23 cellular contexts compared by ENCODE assay signal in genomic region chr20:41111578-41111951, GRCh38. TPM values are rescaled to one million over a fixed set of nuclear protein-coding genes. Genes with fewer than 3 reads are reported as not detected.
DNase-seq lines count a peak whose midpoint lies in the region; FAIRE-seq and TF ChIP-seq lines count a peak whose summit lies in the region.
"Had no signal": no experiment of that assay in that cellular context is flagged by ENCODE, and none has a peak within 500 bp of the region (broad histone marks: within the 10 kb centered on the region; RNA-seq: fewer than 3 reads in every experiment).

No MANE protein-coding gene starts in this region.

- peak; percentile 15 for FAIRE-seq in GM18507 (lab: Jason Lieb, UNC)
- no peak for FAIRE-seq in kidney (lab: Jason Lieb, UNC)
- FAIRE-seq: A204.1, colon, endometrium, K562 had no signal

- no peak overlapping the region for H3K27ac ChIP-seq in CD8-positive, alpha-beta memory T cell (ENCODE audit: low read depth, low read length)
- no peak overlapping the region for H3K27ac ChIP-seq in kidney (ENCODE audit: low read depth in 2 of 2, low read length in 2 of 2)
- H3K27ac ChIP-seq: body of pancreas, left lung, vagina had no signal

- H3K4me1 ChIP-seq in HAP-1 (peaks cover 6% of the 10 kb centered on the region; the same call in 1 of the 2 replicates), kidney (ENCODE audit: control insufficient read depth in 1 of 2, insufficient read depth in 1 of 2, low read depth in 1 of 2, low read length in 2 of 2) (no peaks in the 10 kb centered on the region)
- no peaks in the 10 kb centered on the region for H3K4me1 ChIP-seq in CD8-positive, alpha-beta memory T cell (ENCODE audit: insufficient read depth, low read length)
- H3K4me1 ChIP-seq: body of pancreas, left lung, vagina had no signal

- H3K36me3 Mint-ChIP-seq in activated CD4-positive, alpha-beta T cell treated with anti-CD3 and anti-CD28 coated beads, Interleukin-2, amount 10 ng/mL, durations not matched to agents 24 days and 14 days (ENCODE audit: low read depth) = peaks cover 73% of the 10 kb centered on the region
- peaks cover 87% of the 10 kb centered on the region for H3K36me3 Mint-ChIP-seq in brain
- peaks cover 91% of the 10 kb centered on the region for H3K36me3 Mint-ChIP-seq in nephron progenitor cell (ENCODE audit: low read depth)
- peaks cover 0 to 85% (median 30%) of the 10 kb centered on the region in 3 donors for H3K36me3 Mint-ChIP-seq in CD8-positive, alpha-beta memory T cell

- intact Hi-C loops in activated CD4-positive, alpha-beta T cell treated with anti-CD3 and anti-CD28 coated beads, Interleukin-2, amount 10 ng/mL, durations not matched to agents 24 days and 14 days (cut with micrococcal nuclease) = no loop called here
- intact Hi-C loops in kidney (cut with DNase I) = no loop called here

- TF ChIP-seq CTCF in brain (conservative IDR thresholded peaks at IDR 0.05) (no peak), nephron progenitor cell (IDR thresholded peaks at IDR 0.05) (no peak), kidney (IDR thresholded peaks at IDR 0.05; ENCODE audit: borderline replicate concordance, extremely low read depth, insufficient read depth) (no peak)

- peak overlapping the region; percentile 27 for H3K27ac Mint-ChIP-seq in activated CD4-positive, alpha-beta T cell treated with anti-CD3 and anti-CD28 coated beads, Interleukin-2, amount 10 ng/mL, durations not matched to agents 24 days and 14 days
- H3K27ac Mint-ChIP-seq in brain (peak overlapping the region in 3 of 5 experiments; percentile 49 to 79 (median 51)), nephron progenitor cell (peak overlapping the region; percentile 40)
- H3K27ac Mint-ChIP-seq in CD8-positive, alpha-beta memory T cell = peak overlapping the region in 2 of 8 donors; percentile 14 to 82

- no peak overlapping the region for H3K9ac ChIP-seq in kidney (ENCODE audit: low read length in 2 of 2)

- CTCF ChIA-PET in CD8-positive, alpha-beta memory T cell (lab: Charles Lee) = interaction anchor here (1.3 to 2.5 kb wide), 2 partner anchors 17 to 24 kb away, joined by 4 to 8 read pairs; no protein-coding TSS in a partner anchor

- in situ Hi-C loops in HAP-1 (cut with MboI; ENCODE audit: low sequenced_read_pairs) = no loop called here

- POLR2A ChIA-PET in CD8-positive, alpha-beta memory T cell (lab: Charles Lee) = interaction anchor here (0.5 kb wide), 1 partner anchor 115 kb away, joined by 3 read pairs; no protein-coding TSS in a partner anchor

- H3K4me3 Mint-ChIP-seq in activated CD4-positive, alpha-beta T cell treated with anti-CD3 and anti-CD28 coated beads, Interleukin-2, amount 10 ng/mL, durations not matched to agents 24 days and 14 days = no peak overlapping the region
- H3K4me3 Mint-ChIP-seq in brain (no peak overlapping the region), nephron progenitor cell (no peak overlapping the region)
- H3K4me3 Mint-ChIP-seq in CD8-positive, alpha-beta memory T cell = no peak overlapping the region
- H3K4me3 Mint-ChIP-seq: activated T-cell treated with anti-CD3 and anti-CD28 coated beads, Interleukin-2, amount 50 U/mL, for 4 hours had no signal

- H3K36me3 ChIP-seq in HAP-1 (replicated peaks) (peaks cover 62% of the 10 kb centered on the region), kidney (ENCODE audit: control insufficient read depth in 1 of 2, insufficient read depth in 2 of 2, low read length in 2 of 2) (peaks cover 35 to 40% of the 10 kb centered on the region in 2 donors)
- peaks cover 65% of the 10 kb centered on the region for H3K36me3 ChIP-seq in CD8-positive, alpha-beta memory T cell (ENCODE audit: insufficient read depth, low read length)

- H3K4me3 ChIP-seq in HAP-1 (no peak overlapping the region), kidney (ENCODE audit: low read length in 2 of 2) (no peak overlapping the region)
- no peak overlapping the region for H3K4me3 ChIP-seq in CD8-positive, alpha-beta memory T cell (ENCODE audit: low read length)
- H3K4me3 ChIP-seq: body of pancreas, K562, left lung, mucosa of descending colon, vagina had no signal

- DNase-seq in activated CD4-positive, alpha-beta T cell treated with anti-CD3 and anti-CD28 coated beads, Interleukin-2, amount 10 ng/mL, durations not matched to agents 24 days and 14 days = no peak
- no peak for DNase-seq in activated CD4-positive, alpha-beta T cell treated with anti-CD3 and anti-CD28 coated beads, Interleukin-2, amount 50 U/mL, for 48 hours
- DNase-seq in GM18507 (ENCODE audit: extremely low spot score, insufficient read length, low read depth) (no peak), nephron progenitor cell (no peak), HAP-1 (ENCODE audit: low spot score in 2 of 2) (no peak), kidney (no peak)
- DNase-seq in CD8-positive, alpha-beta memory T cell = no peak
- DNase-seq: activated naive CD4-positive, alpha-beta T cell treated with anti-CD3 and anti-CD28 coated beads, Interleukin-2, amount 50 U/mL, for 16 hours; activated T-cell treated with anti-CD3 and anti-CD28 coated beads, Interleukin-2, amount 50 U/mL, for 4 hours; body of pancreas; left lung; mucosa of descending colon; NCI-H146; NCI-H774; SHP77 treated with DMSO at 0.1 percent for 48 hours; stimulated activated CD4-positive, alpha-beta T cell treated with anti-CD3 and anti-CD28 coated beads, Interleukin-12 subunit alpha, Interleukin-12 subunit beta, amount 100 ng/mL, for 4 hours; stimulated activated CD8-positive, alpha-beta memory T cell treated with anti-CD3 and anti-CD28 coated beads, Interleukin-4, amount 100 ng/mL, for 48 hours had no signal

- no peaks in the 10 kb centered on the region for H3K27me3 ChIP-seq in HAP-1 (ENCODE audit: low read depth)
- H3K27me3 ChIP-seq in CD8-positive, alpha-beta memory T cell (ENCODE audit: insufficient read depth, low read length, poor library complexity, severe bottlenecking) = no peaks in the 10 kb centered on the region
- H3K27me3 ChIP-seq: body of pancreas, left lung, vagina had no signal

- H3K9me3 Mint-ChIP-seq in activated CD4-positive, alpha-beta T cell treated with anti-CD3 and anti-CD28 coated beads, Interleukin-2, amount 10 ng/mL, durations not matched to agents 24 days and 14 days = no peaks in the 10 kb centered on the region
- no peaks in the 10 kb centered on the region for H3K9me3 Mint-ChIP-seq in brain
- no peaks in the 10 kb centered on the region for H3K9me3 Mint-ChIP-seq in nephron progenitor cell
- no peaks in the 10 kb centered on the region for H3K9me3 Mint-ChIP-seq in CD8-positive, alpha-beta memory T cell
- H3K9me3 Mint-ChIP-seq: activated T-cell treated with anti-CD3 and anti-CD28 coated beads, Interleukin-2, amount 50 U/mL, for 4 hours had no signal

- no peaks in the 10 kb centered on the region for H3K27me3 Mint-ChIP-seq in activated CD4-positive, alpha-beta T cell treated with anti-CD3 and anti-CD28 coated beads, Interleukin-2, amount 10 ng/mL, durations not matched to agents 24 days and 14 days
- no peaks in the 10 kb centered on the region for H3K27me3 Mint-ChIP-seq in brain
- peaks cover 3% of the 10 kb centered on the region for H3K27me3 Mint-ChIP-seq in nephron progenitor cell (ENCODE audit: low read depth, poor library complexity)
- no peaks in the 10 kb centered on the region for H3K27me3 Mint-ChIP-seq in CD8-positive, alpha-beta memory T cell

- H3K4me1 Mint-ChIP-seq in activated CD4-positive, alpha-beta T cell treated with anti-CD3 and anti-CD28 coated beads, Interleukin-2, amount 10 ng/mL, durations not matched to agents 24 days and 14 days = peaks cover 7% of the 10 kb centered on the region
- H3K4me1 Mint-ChIP-seq in brain (peaks cover 26% of the 10 kb centered on the region), nephron progenitor cell (peaks cover 5% of the 10 kb centered on the region)
- no peaks in the 10 kb centered on the region for H3K4me1 Mint-ChIP-seq in CD8-positive, alpha-beta memory T cell

- H3K9me3 ChIP-seq in HAP-1 = no peaks in the 10 kb centered on the region
- no peaks in the 10 kb centered on the region for H3K9me3 ChIP-seq in CD8-positive, alpha-beta memory T cell (ENCODE audit: low read length)
- no peaks in the 10 kb centered on the region for H3K9me3 ChIP-seq in kidney (ENCODE audit: control insufficient read depth in 1 of 2, low read length in 2 of 2)
- H3K9me3 ChIP-seq: body of pancreas, left lung, mucosa of descending colon, vagina had no signal

RNA-seq across cellular contexts. Expression of gene PLCG1, which starts 25.8 kb away (rescaled TPM):
- 246 and 255 TPM in 2 replicates for total RNA-seq in activated CD4-positive, alpha-beta T cell treated with anti-CD3 and anti-CD28 coated beads, Interleukin-2, amount 10 ng/mL, durations not matched to agents 24 days and 14 days
- polyA plus RNA-seq in brain (ENCODE audit: insufficient read depth, low read depth, low replicate concordance) (75.9 TPM), kidney (ENCODE audit: insufficient read depth, low read depth, low replicate concordance) (12.5 TPM)
- total RNA-seq in CD8-positive, alpha-beta memory T cell = 100 to 1,000 TPM; 104 to 108 TPM
- polyA plus RNA-seq in CD8-positive, alpha-beta memory T cell = 73.5 TPM
- 117 TPM for total RNA-seq in kidney
